ENCODE assay signal across 35 cellular contexts in the genomic region with DNA sequence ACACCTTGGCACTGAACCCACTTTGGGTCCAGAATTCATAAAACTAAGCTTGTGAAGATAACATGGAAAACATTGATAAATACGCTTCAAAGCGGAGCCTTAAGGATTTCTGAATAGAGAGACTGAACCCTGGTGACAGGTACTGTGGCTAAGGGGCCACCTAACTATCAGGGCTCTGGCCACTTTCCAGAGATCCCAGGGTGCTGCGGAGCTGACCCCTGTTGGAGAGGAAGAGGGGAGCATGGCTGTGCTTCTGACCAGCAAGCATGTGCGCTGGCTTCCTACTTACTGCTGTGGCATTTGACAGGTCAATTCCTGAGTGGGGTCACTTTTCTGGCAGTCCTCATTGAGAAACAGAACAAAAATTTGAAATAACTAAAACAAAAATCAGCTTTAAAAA.
"Had no signal": no experiment of that assay in that cellular context is flagged by ENCODE, and none has a peak within 500 bp of the region (broad histone marks: within the 10 kb centered on the region; RNA-seq: fewer than 3 reads in every experiment).

No MANE protein-coding gene starts in this region.

- H3K27me3 ChIP-seq: adrenal gland, body of pancreas, esophagus squamous epithelium had no signal

- H3K4me3 Mint-ChIP-seq: activated B cell treated with CpG ODN at 0.5 μM for 24 hours; activated CD8-positive, alpha-beta memory T cell treated with anti-CD3 and anti-CD28 coated beads, Interleukin-2, amount 10 ng/mL, durations not matched to agents 7 days and 5 days; activated CD8-positive, alpha-beta T cell treated with anti-CD3 and anti-CD28 coated beads for 36 hours; activated naive CD4-positive, alpha-beta T cell treated with anti-CD3 and anti-CD28 coated beads for 36 hours; activated naive CD4-positive, alpha-beta T cell treated with anti-CD3 and anti-CD28 coated beads, Interleukin-2, amount 50 U/mL, for 24 hours; activated naive CD8-positive, alpha-beta T cell treated with anti-CD3 and anti-CD28 coated beads for 36 hours; activated naive CD8-positive, alpha-beta T cell treated with anti-CD3 and anti-CD28 coated beads, Interleukin-2, amount 50 U/mL, for 24 hours; activated T-helper 1 cell treated with anti-CD3 and anti-CD28 coated beads, Interleukin-12 subunit alpha, Interleukin-12 subunit beta, Interleukin-2, Interleukin-4 antibody, amounts not matched to agents 30 ng/mL and 10 ng/mL and 1 ng/mL, durations not matched to agents 14 hours and 24 hours and 36 hours; T-cell; T-helper 17 cell; T-helper 2 cell treated with Interferon-gamma antibody and Interleukin-4, amounts not matched to agents 5 μg/mL and 100 μg/mL, for 36 hours had no signal

- H3K9me3 Mint-ChIP-seq: activated B cell treated with CpG ODN at 0.5 μM for 24 hours; activated CD8-positive, alpha-beta T cell treated with anti-CD3 and anti-CD28 coated beads for 36 hours; activated naive CD4-positive, alpha-beta T cell treated with anti-CD3 and anti-CD28 coated beads for 36 hours; activated naive CD4-positive, alpha-beta T cell treated with anti-CD3 and anti-CD28 coated beads, Interleukin-2, amount 50 U/mL, for 24 hours; activated naive CD8-positive, alpha-beta T cell treated with anti-CD3 and anti-CD28 coated beads for 36 hours; activated naive CD8-positive, alpha-beta T cell treated with anti-CD3 and anti-CD28 coated beads, Interleukin-2, amount 50 U/mL, for 24 hours; activated T-helper 1 cell treated with anti-CD3 and anti-CD28 coated beads, Interleukin-12 subunit alpha, Interleukin-12 subunit beta, Interleukin-2, Interleukin-4 antibody, amounts not matched to agents 30 ng/mL and 10 ng/mL and 1 ng/mL, durations not matched to agents 14 hours and 24 hours and 36 hours; activated T-helper 2 cell treated with anti-CD3 and anti-CD28 coated beads, Interferon-gamma antibody, Interleukin-2, Interleukin-4, amounts not matched to agents 10 μg/mL and 5 μg/mL and 100 μg/mL, durations not matched to agents 14 hours and 24 hours and 36 hours; T-cell; T-helper 2 cell treated with Interferon-gamma antibody and Interleukin-4, amounts not matched to agents 5 μg/mL and 100 μg/mL, for 36 hours had no signal

- H3K4me1 ChIP-seq: adrenal gland, body of pancreas, esophagus squamous epithelium, gastroesophageal sphincter, heart right ventricle had no signal

- H3K27ac Mint-ChIP-seq: activated B cell treated with CpG ODN at 0.5 μM for 24 hours; activated CD8-positive, alpha-beta memory T cell treated with anti-CD3 and anti-CD28 coated beads, Interleukin-2, amount 10 ng/mL, durations not matched to agents 7 days and 5 days; activated CD8-positive, alpha-beta T cell treated with anti-CD3 and anti-CD28 coated beads for 36 hours; activated naive CD4-positive, alpha-beta T cell treated with anti-CD3 and anti-CD28 coated beads, Interleukin-2, amount 50 U/mL, for 24 hours; activated naive CD8-positive, alpha-beta T cell treated with anti-CD3 and anti-CD28 coated beads for 36 hours; activated naive CD8-positive, alpha-beta T cell treated with anti-CD3 and anti-CD28 coated beads, Interleukin-2, amount 50 U/mL, for 24 hours; activated T-helper 1 cell treated with anti-CD3 and anti-CD28 coated beads, Interleukin-12 subunit alpha, Interleukin-12 subunit beta, Interleukin-2, Interleukin-4 antibody, amounts not matched to agents 30 ng/mL and 10 ng/mL and 1 ng/mL, durations not matched to agents 14 hours and 24 hours and 36 hours; activated T-helper 2 cell treated with anti-CD3 and anti-CD28 coated beads, Interferon-gamma antibody, Interleukin-2, Interleukin-4, amounts not matched to agents 10 μg/mL and 5 μg/mL and 100 μg/mL, durations not matched to agents 14 hours and 24 hours and 36 hours; T-cell; T-helper 17 cell; T-helper 2 cell treated with Interferon-gamma antibody and Interleukin-4, amounts not matched to agents 5 μg/mL and 100 μg/mL, for 36 hours had no signal

- H3K27ac ChIP-seq: adrenal gland, body of pancreas, esophagus squamous epithelium, gastroesophageal sphincter, heart right ventricle, WERI-Rb-1 had no signal

- DNase-seq: activated B cell treated with CpG ODN at 0.5 μM for 24 hours; activated CD4-positive, alpha-beta T cell treated with anti-CD3 and anti-CD28 coated beads for 48 hours; activated CD4-positive, alpha-beta T cell treated with anti-CD3 and anti-CD28 coated beads, Interleukin-2, amount 50 U/mL, for 1 hour; activated CD4-positive, alpha-beta T cell treated with anti-CD3 and anti-CD28 coated beads, Interleukin-2, amount 50 U/mL, for 48 hours; activated CD8-positive, alpha-beta memory T cell treated with anti-CD3 and anti-CD28 coated beads, Interleukin-2, amount 10 ng/mL, durations not matched to agents 7 days and 5 days; activated CD8-positive, alpha-beta memory T cell treated with anti-CD3 and anti-CD28 coated beads, Interleukin-2, amount 50 U/mL, for 4 hours; activated CD8-positive, alpha-beta T cell treated with anti-CD3 and anti-CD28 coated beads for 36 hours; activated effector memory CD4-positive, alpha-beta T cell treated with anti-CD3 and anti-CD28 coated beads, Interleukin-2, amount 50 U/mL, for 16 hours; activated naive CD4-positive, alpha-beta T cell treated with anti-CD3 and anti-CD28 coated beads for 36 hours; activated naive CD8-positive, alpha-beta T cell treated with anti-CD3 and anti-CD28 coated beads for 36 hours; activated naive CD8-positive, alpha-beta T cell treated with anti-CD3 and anti-CD28 coated beads, Interleukin-2, amount 50 U/mL, for 24 hours; activated T-cell treated with anti-CD3 and anti-CD28 coated beads, Interleukin-2, amount 50 U/mL, for 1 hour; activated T-cell treated with anti-CD3 and anti-CD28 coated beads, Interleukin-2, amount 50 U/mL, for 48 hours; adrenal gland; amygdala; aorta; body of pancreas; caudate nucleus; cortex of kidney; dermis blood vessel endothelial cell; effector CD8-positive, alpha-beta T cell; erythroblast; esophagus squamous epithelium; foreskin melanocyte; heart right ventricle; T-cell; T-helper 17 cell; T1000; WERI-Rb-1 had no signal

- H3K27me3 Mint-ChIP-seq: activated CD8-positive, alpha-beta T cell treated with anti-CD3 and anti-CD28 coated beads for 36 hours; activated naive CD8-positive, alpha-beta T cell treated with anti-CD3 and anti-CD28 coated beads for 36 hours had no signal

- H3K36me3 Mint-ChIP-seq: activated CD8-positive, alpha-beta memory T cell treated with anti-CD3 and anti-CD28 coated beads, Interleukin-2, amount 10 ng/mL, durations not matched to agents 7 days and 5 days; activated naive CD4-positive, alpha-beta T cell treated with anti-CD3 and anti-CD28 coated beads, Interleukin-2, amount 50 U/mL, for 24 hours; activated naive CD8-positive, alpha-beta T cell treated with anti-CD3 and anti-CD28 coated beads for 36 hours; T-cell had no signal

- H3K36me3 ChIP-seq: adrenal gland, gastroesophageal sphincter, heart right ventricle, WERI-Rb-1 had no signal

- ATAC-seq: activated CD4-positive, CD25-positive, alpha-beta regulatory T cell treated with anti-CD3 and anti-CD28 coated beads, Interleukin-2, amount 50 U/mL, for 24 hours; activated CD8-positive, alpha-beta memory T cell treated with anti-CD3 and anti-CD28 coated beads, Interleukin-2, amount 10 ng/mL, durations not matched to agents 7 days and 5 days; activated CD8-positive, alpha-beta T cell treated with anti-CD3 and anti-CD28 coated beads for 36 hours; activated naive CD8-positive, alpha-beta T cell treated with anti-CD3 and anti-CD28 coated beads, Interleukin-2, amount 50 U/mL, for 24 hours; body of pancreas; gastroesophageal sphincter; heart right ventricle; T-cell; T-helper 17 cell had no signal

- H3K9me3 ChIP-seq: adrenal gland, body of pancreas, esophagus squamous epithelium, gastroesophageal sphincter, heart right ventricle had no signal

- H3K4me3 ChIP-seq: adrenal gland, body of pancreas, esophagus squamous epithelium, gastroesophageal sphincter, heart right ventricle had no signal

- H3K4me1 Mint-ChIP-seq: activated B cell treated with CpG ODN at 0.5 μM for 24 hours; activated CD8-positive, alpha-beta memory T cell treated with anti-CD3 and anti-CD28 coated beads, Interleukin-2, amount 10 ng/mL, durations not matched to agents 7 days and 5 days; activated naive CD4-positive, alpha-beta T cell treated with anti-CD3 and anti-CD28 coated beads, Interleukin-2, amount 50 U/mL, for 24 hours; activated naive CD8-positive, alpha-beta T cell treated with anti-CD3 and anti-CD28 coated beads for 36 hours; activated naive CD8-positive, alpha-beta T cell treated with anti-CD3 and anti-CD28 coated beads, Interleukin-2, amount 50 U/mL, for 24 hours; T-cell; T-helper 17 cell had no signal
